In the genomic region with DNA sequence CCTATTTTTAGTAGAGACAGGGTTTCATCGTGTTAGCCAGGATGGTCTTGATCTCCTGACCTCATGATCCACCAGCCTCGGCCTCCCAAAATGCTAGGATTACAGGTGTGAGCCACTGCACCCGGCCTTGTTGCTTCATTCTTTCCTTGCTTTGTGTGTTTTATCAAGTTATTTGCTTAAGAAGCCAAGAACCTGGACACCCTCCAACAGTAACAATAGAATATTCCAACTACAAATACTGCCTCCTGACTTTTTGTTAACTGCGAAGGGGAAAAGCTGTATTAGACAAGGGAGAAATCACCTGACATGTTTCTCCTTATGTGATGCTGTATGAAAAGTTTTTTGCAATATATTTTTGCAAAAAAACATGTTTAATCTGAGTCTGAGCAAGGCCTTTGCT, we compare ENCODE assay signal across 2 cellular contexts.
TF ChIP-seq lines count a peak whose summit lies in the region.

No MANE protein-coding gene starts in this region.

TF ChIP-seq in IMR-90, 13 proteins besides CTCF, POLR2A, EP300 and RAD21:
- TF ChIP-seq RFX5 (IDR thresholded peaks at IDR 0.05; ENCODE audit: low read depth, low read length) (no peak), MXI1 (IDR thresholded peaks at IDR 0.05; ENCODE audit: borderline replicate concordance, low read depth, low read length) (no peak), FOS (IDR thresholded peaks at IDR 0.05; ENCODE audit: low read depth, low read length) (no peak), CEBPB (IDR thresholded peaks at IDR 0.05; ENCODE audit: low read depth, low read length) (no peak), RCOR1 (IDR thresholded peaks at IDR 0.05; ENCODE audit: insufficient replicate concordance, low read length) (no peak), NFE2L2 (IDR thresholded peaks at IDR 0.05; ENCODE audit: low read depth, low read length) (no peak), MAFK (IDR thresholded peaks at IDR 0.05; ENCODE audit: low read depth, low read length) (no peak), CHD1 (IDR thresholded peaks at IDR 0.05; ENCODE audit: low read depth, low read length) (no peak), BHLHE40 (IDR thresholded peaks at IDR 0.05; ENCODE audit: low read depth, low read length) (no peak), MAZ (IDR thresholded peaks at IDR 0.05; ENCODE audit: borderline replicate concordance, low read depth, low read length) (no peak), SMC3 (IDR thresholded peaks at IDR 0.05; ENCODE audit: low read depth, low read length) (no peak)
- TF ChIP-seq, protein P1, sequence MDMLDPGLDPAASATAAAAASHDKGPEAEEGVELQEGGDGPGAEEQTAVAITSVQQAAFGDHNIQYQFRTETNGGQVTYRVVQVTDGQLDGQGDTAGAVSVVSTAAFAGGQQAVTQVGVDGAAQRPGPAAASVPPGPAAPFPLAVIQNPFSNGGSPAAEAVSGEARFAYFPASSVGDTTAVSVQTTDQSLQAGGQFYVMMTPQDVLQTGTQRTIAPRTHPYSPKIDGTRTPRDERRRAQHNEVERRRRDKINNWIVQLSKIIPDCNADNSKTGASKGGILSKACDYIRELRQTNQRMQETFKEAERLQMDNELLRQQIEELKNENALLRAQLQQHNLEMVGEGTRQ (IDR thresholded peaks at IDR 0.05; ENCODE audit: low read depth, low read length): no peak
- TF ChIP-seq, protein P2, sequence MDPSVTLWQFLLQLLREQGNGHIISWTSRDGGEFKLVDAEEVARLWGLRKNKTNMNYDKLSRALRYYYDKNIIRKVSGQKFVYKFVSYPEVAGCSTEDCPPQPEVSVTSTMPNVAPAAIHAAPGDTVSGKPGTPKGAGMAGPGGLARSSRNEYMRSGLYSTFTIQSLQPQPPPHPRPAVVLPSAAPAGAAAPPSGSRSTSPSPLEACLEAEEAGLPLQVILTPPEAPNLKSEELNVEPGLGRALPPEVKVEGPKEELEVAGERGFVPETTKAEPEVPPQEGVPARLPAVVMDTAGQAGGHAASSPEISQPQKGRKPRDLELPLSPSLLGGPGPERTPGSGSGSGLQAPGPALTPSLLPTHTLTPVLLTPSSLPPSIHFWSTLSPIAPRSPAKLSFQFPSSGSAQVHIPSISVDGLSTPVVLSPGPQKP (IDR thresholded peaks at IDR 0.05; ENCODE audit: borderline replicate concordance, low read depth, low read length): no peak

TF ChIP-seq in endothelial cell of umbilical vein, 7 proteins besides CTCF, POLR2A, EP300 and RAD21:
- no peak for TF ChIP-seq GATA2 (IDR thresholded peaks at IDR 0.05; ENCODE audit: insufficient read depth, insufficient read length, low read depth, low read length)
- TF ChIP-seq POLR2AphosphoS5 (IDR thresholded peaks at IDR 0.05; ENCODE audit: insufficient read depth, low read depth, low read length): no peak
